In genomic region chr5:124742983-124743533, GRCh38 we compare ENCODE assay signal across 9 cellular contexts. TPM values are rescaled to one million over a fixed set of nuclear protein-coding genes. Genes with fewer than 3 reads are reported as not detected.
A peak's percentile ranks its signal among the peaks of the same experiment; 100 is the strongest.
DNase-seq lines count a peak whose midpoint lies in the region; ATAC-seq and TF ChIP-seq lines count a peak whose summit lies in the region.
"Had no signal": no experiment of that assay in that cellular context is flagged by ENCODE, and none has a peak within 500 bp of the region (broad histone marks: within the 10 kb centered on the region; RNA-seq: fewer than 3 reads in every experiment).

No MANE protein-coding gene starts in this region.

- no peak overlapping the region for H3K4me3 Mint-ChIP-seq in T-helper 2 cell treated with Interferon-gamma antibody and Interleukin-4, amounts not matched to agents 5 μg/mL and 100 μg/mL, for 36 hours
- H3K4me3 Mint-ChIP-seq: naive B cell had no signal

- H3K79me2 ChIP-seq in GM23248 (ENCODE audit: insufficient read depth) (0 out of 2 replicates have a peak, but pooled peaks cover 5% of the 10 kb centered on the region), hepatocyte (peaks cover 75% of the 10 kb centered on the region), MM.1S (ENCODE audit: low read length) (no peaks in the 10 kb centered on the region)

- H3K4me2 ChIP-seq in GM23248 (ENCODE audit: unreplicated experiment), result peak overlapping the region; percentile 100
- H3K4me2 ChIP-seq in hepatocyte, result peak overlapping the region; percentile 78
- H3K4me2 ChIP-seq in MM.1S (ENCODE audit: low read depth, low read length), result no peak overlapping the region

- no peaks in the 10 kb centered on the region for H3K9me2 ChIP-seq in GM23248 (ENCODE audit: insufficient read depth)
- H3K9me2 ChIP-seq in hepatocyte (replicated peaks; ENCODE audit: insufficient read depth), result no peaks in the 10 kb centered on the region
- no peaks in the 10 kb centered on the region for H3K9me2 ChIP-seq in MM.1S (replicated peaks; ENCODE audit: insufficient read depth, low read length)

- peak overlapping the region; percentile 94 for H3K4me3 ChIP-seq in GM23248
- peak overlapping the region; percentile 65 for H3K4me3 ChIP-seq in hepatocyte
- peak overlapping the region; percentile 76 for H3K4me3 ChIP-seq in thoracic aorta
- no peak overlapping the region for H3K4me3 ChIP-seq in MM.1S (ENCODE audit: low read length)

- peaks cover 3% of the 10 kb centered on the region for H3K4me1 Mint-ChIP-seq in T-helper 2 cell treated with Interferon-gamma antibody and Interleukin-4, amounts not matched to agents 5 μg/mL and 100 μg/mL, for 36 hours (ENCODE audit: low read depth)

- H3K27ac Mint-ChIP-seq in T-helper 2 cell treated with Interferon-gamma antibody and Interleukin-4, amounts not matched to agents 5 μg/mL and 100 μg/mL, for 36 hours, result no peak overlapping the region
- H3K27ac Mint-ChIP-seq: naive B cell had no signal

- peaks cover 52% of the 10 kb centered on the region for H3F3A ChIP-seq in GM23248 (ENCODE audit: insufficient read depth)
- H3F3A ChIP-seq in MM.1S (ENCODE audit: insufficient read depth, low read length), result 0 out of 2 replicates have a peak, but pooled peaks cover 5% of the 10 kb centered on the region

- DNase-seq in GM23248, result peak; percentile 85
- peak; percentile 70 for DNase-seq in SK-MEL-5 (ENCODE audit: low read depth, low spot score)
- peak; percentile 65 for DNase-seq in hepatocyte (ENCODE audit: low spot score)
- DNase-seq in thoracic aorta (ENCODE audit: low spot score), result no peak
- no peak for DNase-seq in NOMO-1 treated with dmso at 0.1 percent for 144 hours (lab: John Stamatoyannopoulos, UW; ENCODE audit: unreplicated experiment)
- no peak for DNase-seq in MM.1S
- no peak for DNase-seq in T-helper 2 cell treated with Interferon-gamma antibody and Interleukin-4, amounts not matched to agents 5 μg/mL and 100 μg/mL, for 36 hours (ENCODE audit: low spot score)
- DNase-seq in activated T-cell treated with anti-CD3 and anti-CD28 coated beads, Interleukin-2, amount 50 U/mL, for 48 hours, result no peak

- H3K36me3 Mint-ChIP-seq in T-helper 2 cell treated with Interferon-gamma antibody and Interleukin-4, amounts not matched to agents 5 μg/mL and 100 μg/mL, for 36 hours (ENCODE audit: low read depth), result no peaks in the 10 kb centered on the region

- H3K27me3 Mint-ChIP-seq in T-helper 2 cell treated with Interferon-gamma antibody and Interleukin-4, amounts not matched to agents 5 μg/mL and 100 μg/mL, for 36 hours (ENCODE audit: low read depth), result peaks cover 35% of the 10 kb centered on the region
- H3K27me3 Mint-ChIP-seq: naive B cell had no signal

- in situ Hi-C loops in GM23248 (cut with MboI) (no loop called here), SK-MEL-5 (cut with HindIII; ENCODE audit: low pct_unique_long_range_greater_than_20kb, low sequenced_read_pairs) (no loop called here)

- no peaks in the 10 kb centered on the region for H3K9me3 Mint-ChIP-seq in T-helper 2 cell treated with Interferon-gamma antibody and Interleukin-4, amounts not matched to agents 5 μg/mL and 100 μg/mL, for 36 hours

- ATAC-seq in thoracic aorta (ENCODE audit: insufficient number of reproducible peaks, low FRiP score, low read depth), result no peak

- H3K4me1 ChIP-seq in GM23248 (ENCODE audit: insufficient read depth), result peaks cover 59% of the 10 kb centered on the region
- H3K4me1 ChIP-seq in hepatocyte (ENCODE audit: insufficient read depth), result peaks cover 39% of the 10 kb centered on the region
- H3K4me1 ChIP-seq in thoracic aorta (ENCODE audit: control insufficient read depth in 1 of 2, low read depth in 2 of 2), result peaks cover 12 to 29% of the 10 kb centered on the region in 2 donors
- H3K4me1 ChIP-seq in MM.1S (ENCODE audit: low read length), result no peaks in the 10 kb centered on the region

- H3K9ac ChIP-seq in GM23248, result 0 out of 2 replicates have a peak overlapping the region, but pooled peaks have one; percentile 44
- no peak overlapping the region for H3K9ac ChIP-seq in MM.1S (ENCODE audit: low read length)

- 5 to 7% methylated on average over 6 of the region's 6 CpGs for WGBS in GM23248 (ENCODE audit: low coverage in 1 of 2, low lambda C conversion rate in 2 of 2, missing lambda C conversion rate in 2 of 2), 2 experiments
- 13% methylated on average over 6 of the region's 6 CpGs for WGBS in hepatocyte (ENCODE audit: low lambda C conversion rate, missing lambda C conversion rate)

- no peak overlapping the region for H2AFZ ChIP-seq in GM23248
- no peak overlapping the region for H2AFZ ChIP-seq in hepatocyte
- no peak overlapping the region for H2AFZ ChIP-seq in MM.1S (ENCODE audit: low read length)

- H3K9me3 ChIP-seq in GM23248 (ENCODE audit: low read depth) (no peaks in the 10 kb centered on the region), hepatocyte (ENCODE audit: low read depth) (no peaks in the 10 kb centered on the region), thoracic aorta (no peaks in the 10 kb centered on the region), MM.1S (replicated peaks; ENCODE audit: insufficient read depth, low read length) (no peaks in the 10 kb centered on the region)

- H3K27ac ChIP-seq in GM23248 (no peak overlapping the region), hepatocyte (peak overlapping the region; percentile 91), thoracic aorta (peak overlapping the region; percentile 72 to 85), MM.1S (ENCODE audit: low read length) (no peak overlapping the region)

- TF ChIP-seq CTCF in hepatocyte (IDR thresholded peaks at IDR 0.05; ENCODE audit: poor library complexity), result no peak
- no peak for TF ChIP-seq CTCF in thoracic aorta (IDR thresholded peaks at IDR 0.05)
- TF ChIP-seq CTCF in MM.1S (IDR thresholded peaks at IDR 0.05; ENCODE audit: low read length), result no peak

- H4K20me1 ChIP-seq in GM23248 (ENCODE audit: insufficient read depth) (no peaks in the 10 kb centered on the region), hepatocyte (ENCODE audit: insufficient read depth, poor library complexity, severe bottlenecking) (no peaks in the 10 kb centered on the region), MM.1S (ENCODE audit: insufficient read depth, low read length) (no peaks in the 10 kb centered on the region)

- H3K27me3 ChIP-seq in GM23248 (replicated peaks; ENCODE audit: insufficient read depth), result no peaks in the 10 kb centered on the region
- H3K27me3 ChIP-seq in hepatocyte, result no peaks in the 10 kb centered on the region
- no peaks in the 10 kb centered on the region for H3K27me3 ChIP-seq in thoracic aorta (replicated peaks; ENCODE audit: insufficient read depth)
- no peaks in the 10 kb centered on the region for H3K27me3 ChIP-seq in MM.1S (replicated peaks; ENCODE audit: insufficient read depth, low read length)

- no peaks in the 10 kb centered on the region for H3K36me3 ChIP-seq in GM23248 (ENCODE audit: low read depth)
- no peaks in the 10 kb centered on the region for H3K36me3 ChIP-seq in hepatocyte (replicated peaks; ENCODE audit: insufficient read depth, low read depth)
- H3K36me3 ChIP-seq in thoracic aorta, result no peaks in the 10 kb centered on the region
- no peaks in the 10 kb centered on the region for H3K36me3 ChIP-seq in MM.1S (replicated peaks; ENCODE audit: insufficient read depth, low read length)

RNA-seq across cellular contexts. Expression of gene ZNF608, which starts 3.4 kb away (rescaled TPM):
- 2.1 and 2.4 TPM in 2 replicates for total RNA-seq in GM23248 (2014; rRNA removed; shearing (Covaris generic))
- polyA plus RNA-seq in GM23248 (2016; fragmentation: Nextera tagmentation; extraction: Ambion mirVana) (1.1 and 1.4 TPM in 2 replicates), hepatocyte (12.4 and 19.8 TPM in 2 replicates)
- total RNA-seq in SK-MEL-5 (2014; rRNA removed; shearing (Covaris generic)), result 10.9 and 11.6 TPM in 2 replicates
- polyA plus RNA-seq in SK-MEL-5 (2015; cell fraction: cytosol; rRNA removed), result 7.6 and 12.4 TPM in 2 replicates
- 19.6 and 23.4 TPM in 2 replicates for polyA plus RNA-seq in SK-MEL-5 (2015; cell fraction: nucleus; rRNA removed)
- total RNA-seq in hepatocyte (28.5 and 30.0 TPM in 2 replicates), thoracic aorta (10 to 100 TPM; 13.5 to 30.4 TPM)

Comparison
In these comparisons a context has a peak if more than half of its experiments do, and no peak if none do; other contexts are left out.
1. DNase-seq: peak in GM23248 (single experiment), SK-MEL-5 (single experiment) and hepatocyte (single experiment); none in thoracic aorta (single experiment), NOMO-1 treated with dmso at 0.1 percent for 144 hours (single experiment), MM.1S (single experiment), T-helper 2 cell treated with Interferon-gamma antibody and Interleukin-4, amounts not matched to agents 5 μg/mL and 100 μg/mL, for 36 hours (single experiment) and activated T-cell treated with anti-CD3 and anti-CD28 coated beads, Interleukin-2, amount 50 U/mL, for 48 hours (0 of 2).
2. H3K27ac ChIP-seq: peak in hepatocyte (single experiment) and thoracic aorta (2 of 2); none in GM23248 (single experiment) and MM.1S (single experiment).